In the genomic region with DNA sequence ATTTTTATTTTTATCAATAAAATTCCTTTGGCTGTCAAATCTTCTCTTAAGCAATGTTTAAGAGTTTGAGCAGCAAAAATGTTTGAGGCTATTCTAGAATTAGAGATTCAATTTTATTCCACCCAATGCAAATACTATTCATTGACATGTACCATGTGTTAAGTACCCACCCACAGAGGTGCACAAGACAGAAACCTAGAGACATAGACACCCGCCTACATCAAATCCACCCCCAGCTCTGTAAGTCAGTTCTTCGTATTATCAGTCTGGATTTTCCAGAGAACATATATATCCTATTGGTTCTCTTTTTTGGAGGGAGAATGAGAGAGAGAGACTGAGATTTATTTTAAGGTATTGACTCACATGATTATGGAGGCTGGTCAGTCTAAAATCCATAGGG, we compare ENCODE assay signal across 22 cellular contexts.
"Had no signal": no experiment of that assay in that cellular context is flagged by ENCODE, and none has a peak within 500 bp of the region (broad histone marks: within the 10 kb centered on the region; RNA-seq: fewer than 3 reads in every experiment).

No MANE protein-coding gene starts in this region.

- H3K4me3 ChIP-seq: neural progenitor cell, ovary, prostate gland, right lobe of liver, sigmoid colon, stomach, thoracic aorta, thyroid gland, tibial nerve, upper lobe of left lung, vagina had no signal

- H3K27ac ChIP-seq: neural progenitor cell, prostate gland, right lobe of liver, sigmoid colon, stomach, thoracic aorta, thyroid gland, tibial nerve, upper lobe of left lung, vagina had no signal

- H3K9me3 ChIP-seq: ovary, prostate gland, right lobe of liver, sigmoid colon, stomach, thoracic aorta, thyroid gland, tibial nerve, upper lobe of left lung, vagina had no signal

- H3K36me3 ChIP-seq: neural progenitor cell, ovary, prostate gland, right lobe of liver, sigmoid colon, stomach, thoracic aorta, thyroid gland, tibial nerve, upper lobe of left lung, vagina had no signal

- H3K27me3 ChIP-seq: neural progenitor cell, ovary, right lobe of liver, sigmoid colon, stomach, thyroid gland, tibial nerve, upper lobe of left lung, vagina had no signal

- H3K4me2 ChIP-seq: neural progenitor cell had no signal

- DNase-seq: naive thymus-derived CD4-positive, alpha-beta T cell; natural killer cell; occipital lobe; ovary; right cardiac atrium; sigmoid colon; stimulated activated CD4-positive, alpha-beta T cell treated with anti-CD3 and anti-CD28 coated beads, Interleukin-15, amount 100 ng/mL, for 24 hours; stimulated activated CD4-positive, alpha-beta T cell treated with anti-CD3 and anti-CD28 coated beads, Interleukin-2, amount 100 ng/mL, for 24 hours; stimulated activated CD4-positive, alpha-beta T cell treated with anti-CD3 and anti-CD28 coated beads, Interleukin-2, amount 100 ng/mL, for 48 hours; stimulated activated CD4-positive, alpha-beta T cell treated with anti-CD3 and anti-CD28 coated beads, Interleukin-4, amount 100 ng/mL, for 24 hours; stimulated activated naive B cell treated with anti-CD40 and anti-IgM and Interleukin-4, amounts not matched to agents 10 μg/mL and 1 μg/mL and 100 μg/mL, for 72 hours; stimulated activated naive CD4-positive, alpha-beta T cell treated with Interleukin-2 at 50 U/mL for 16 hours; stomach; thyroid gland; trophoblast cell; upper lobe of left lung had no signal

- H3K4me1 ChIP-seq: prostate gland, thyroid gland, tibial nerve, upper lobe of left lung, vagina had no signal
